Comparison of ENCODE assay signal across 16 cellular contexts in the genomic region with DNA sequence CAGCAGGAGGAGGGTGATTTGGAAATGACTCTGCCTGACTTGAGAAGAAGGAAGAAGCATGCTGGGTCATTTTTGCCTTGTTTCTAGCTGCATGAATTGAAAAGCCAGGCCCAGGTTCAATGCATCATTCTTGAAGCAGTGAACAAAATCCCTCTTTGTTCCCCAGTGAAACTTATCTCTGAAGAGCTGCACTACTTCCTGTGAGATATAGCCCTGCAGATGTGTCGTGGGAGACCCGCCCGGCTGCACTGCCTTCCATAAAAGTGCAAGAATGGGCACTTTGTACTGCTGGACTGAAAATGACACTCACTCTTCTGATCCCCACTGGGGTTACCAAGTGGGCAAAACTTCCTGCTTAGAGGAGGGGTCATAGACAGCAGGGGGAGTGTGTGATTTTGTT.
A peak's percentile ranks its signal among the peaks of the same experiment; 100 is the strongest.
DNase-seq lines count a peak whose midpoint lies in the region; ATAC-seq and TF ChIP-seq lines count a peak whose summit lies in the region.
"Had no signal": no experiment of that assay in that cellular context is flagged by ENCODE, and none has a peak within 500 bp of the region (broad histone marks: within the 10 kb centered on the region; RNA-seq: fewer than 3 reads in every experiment).

No MANE protein-coding gene starts in this region.

- no peak for TF ChIP-seq CTCF in tibial artery (IDR thresholded peaks at IDR 0.05)

- H3K4me3 ChIP-seq in tibial artery, result no peak overlapping the region
- H3K4me3 ChIP-seq: SK-N-MC had no signal

- peaks cover 3 to 11% of the 10 kb centered on the region in 2 donors for H3K4me1 Mint-ChIP-seq in effector memory CD8-positive, alpha-beta T cell (ENCODE audit: low read depth in 2 of 2)
- H3K4me1 Mint-ChIP-seq in stimulated activated effector memory CD8-positive, alpha-beta T cell treated with anti-CD3 and anti-CD28 coated beads, Interleukin-12 subunit alpha, Interleukin-12 subunit beta, amount 100 ng/mL, for 72 hours, result peaks cover 9% of the 10 kb centered on the region

- peak overlapping the region in 1 of 2 donors; percentile 1 for H3K4me3 Mint-ChIP-seq in effector memory CD8-positive, alpha-beta T cell
- no peak overlapping the region for H3K4me3 Mint-ChIP-seq in stimulated activated effector memory CD8-positive, alpha-beta T cell treated with anti-CD3 and anti-CD28 coated beads, Interleukin-12 subunit alpha, Interleukin-12 subunit beta, amount 100 ng/mL, for 72 hours

- DNase-seq in OCI-M1 (lab: John Stamatoyannopoulos, UW) (peak; percentile 51), islet precursor cell (peak; percentile 70), sciatic nerve (ENCODE audit: low spot score) (no peak), NCI-H1436 treated with DMSO at 0.1 percent for 48 hours (lab: John Stamatoyannopoulos, UW) (no peak), tibial artery (no peak)
- DNase-seq in effector memory CD8-positive, alpha-beta T cell, result no peak
- no peak for DNase-seq in stimulated activated effector memory CD8-positive, alpha-beta T cell treated with anti-CD3 and anti-CD28 coated beads, Interleukin-12 subunit alpha, Interleukin-12 subunit beta, amount 100 ng/mL, for 72 hours (ENCODE audit: low spot score in 2 of 2)
- DNase-seq: activated CD4-positive, alpha-beta T cell treated with anti-CD3 and anti-CD28 coated beads for 48 hours; activated effector memory CD4-positive, alpha-beta T cell treated with anti-CD3 and anti-CD28 coated beads, Interleukin-2, amount 50 U/mL, for 16 hours; EL; Karpas-422; NCI-H1105 treated with DMSO at 0.1 percent for 48 hours; NCI-H2171; NCI-H82 had no signal

- intact Hi-C loops in sciatic nerve (cut with DNase I) (no loop called here), tibial artery (cut with DNase I; ENCODE audit: low total_unique reads) (no loop called here)

- peaks cover 0 to 1% of the 10 kb centered on the region in 2 donors for H3K9me3 Mint-ChIP-seq in effector memory CD8-positive, alpha-beta T cell
- H3K9me3 Mint-ChIP-seq in stimulated activated effector memory CD8-positive, alpha-beta T cell treated with anti-CD3 and anti-CD28 coated beads, Interleukin-12 subunit alpha, Interleukin-12 subunit beta, amount 100 ng/mL, for 72 hours, result no peaks in the 10 kb centered on the region

- peak; percentile 36 for ATAC-seq in effector memory CD8-positive, alpha-beta T cell (replicated peaks)
- peak; percentile 71 for ATAC-seq in sciatic nerve
- no peak for ATAC-seq in stimulated activated effector memory CD8-positive, alpha-beta T cell treated with anti-CD3 and anti-CD28 coated beads, Interleukin-12 subunit alpha, Interleukin-12 subunit beta, amount 100 ng/mL, for 72 hours
- no peak for ATAC-seq in GM19023 (IDR thresholded peaks at IDR 0.05; ENCODE audit: unreplicated experiment)

- no peak overlapping the region for H3K27ac ChIP-seq in tibial artery
- H3K27ac ChIP-seq: SK-N-MC had no signal

- H3K9me3 ChIP-seq in tibial artery, result no peaks in the 10 kb centered on the region

- peaks cover 0 to 5% of the 10 kb centered on the region in 2 donors for H3K27me3 ChIP-seq in tibial artery

- H3K36me3 ChIP-seq in tibial artery, result no peaks in the 10 kb centered on the region

- peak overlapping the region in 1 of 2 donors; percentile 60 for H3K27ac Mint-ChIP-seq in effector memory CD8-positive, alpha-beta T cell
- no peak overlapping the region for H3K27ac Mint-ChIP-seq in stimulated activated effector memory CD8-positive, alpha-beta T cell treated with anti-CD3 and anti-CD28 coated beads, Interleukin-12 subunit alpha, Interleukin-12 subunit beta, amount 100 ng/mL, for 72 hours

- H3K4me1 ChIP-seq in tibial artery, result no peaks in the 10 kb centered on the region

- H3K36me3 Mint-ChIP-seq in effector memory CD8-positive, alpha-beta T cell (ENCODE audit: insufficient read depth), result no peaks in the 10 kb centered on the region
- H3K36me3 Mint-ChIP-seq in stimulated activated effector memory CD8-positive, alpha-beta T cell treated with anti-CD3 and anti-CD28 coated beads, Interleukin-12 subunit alpha, Interleukin-12 subunit beta, amount 100 ng/mL, for 72 hours, result no peaks in the 10 kb centered on the region

- H3K27me3 Mint-ChIP-seq in effector memory CD8-positive, alpha-beta T cell, result peaks cover 47 to 58% of the 10 kb centered on the region in 2 donors

Comparison
In these comparisons a context has a peak if more than half of its experiments do, and no peak if none do; other contexts are left out.
1. DNase-seq: peak in OCI-M1 (single experiment) and islet precursor cell (single experiment); none in effector memory CD8-positive, alpha-beta T cell (0 of 3), sciatic nerve (single experiment), NCI-H1436 treated with DMSO at 0.1 percent for 48 hours (single experiment), tibial artery (0 of 2) and stimulated activated effector memory CD8-positive, alpha-beta T cell treated with anti-CD3 and anti-CD28 coated beads, Interleukin-12 subunit alpha, Interleukin-12 subunit beta, amount 100 ng/mL, for 72 hours (0 of 2).
2. ATAC-seq: peak in effector memory CD8-positive, alpha-beta T cell (single experiment) and sciatic nerve (single experiment); none in stimulated activated effector memory CD8-positive, alpha-beta T cell treated with anti-CD3 and anti-CD28 coated beads, Interleukin-12 subunit alpha, Interleukin-12 subunit beta, amount 100 ng/mL, for 72 hours (single experiment) and GM19023 (single experiment).